In genomic region chr15:28994142-28994829, GRCh38 we compare ENCODE assay signal across 12 cellular contexts.
A peak's percentile ranks its signal among the peaks of the same experiment; 100 is the strongest.
DNase-seq lines count a peak whose midpoint lies in the region; ATAC-seq and TF ChIP-seq lines count a peak whose summit lies in the region.
"Had no signal": no experiment of that assay in that cellular context is flagged by ENCODE, and none has a peak within 500 bp of the region (broad histone marks: within the 10 kb centered on the region; RNA-seq: fewer than 3 reads in every experiment).

No MANE protein-coding gene starts in this region.

- H3K27me3 Mint-ChIP-seq in activated naive CD8-positive, alpha-beta T cell: no peaks in the 10 kb centered on the region
- H3K27me3 Mint-ChIP-seq in neural progenitor cell (ENCODE audit: insufficient read depth, low read depth): peaks cover 5% of the 10 kb centered on the region
- H3K27me3 Mint-ChIP-seq in stimulated activated naive B cell treated with anti-CD40 and anti-IgM and Interleukin-4, amounts not matched to agents 10 μg/mL and 1 μg/mL and 100 μg/mL, for 72 hours: peaks cover 0 to 14% of the 10 kb centered on the region in 2 donors

- peaks cover 2% of the 10 kb centered on the region for H3K36me3 Mint-ChIP-seq in activated naive CD8-positive, alpha-beta T cell
- H3K36me3 Mint-ChIP-seq in neural progenitor cell: peaks cover 26% of the 10 kb centered on the region
- no peaks in the 10 kb centered on the region for H3K36me3 Mint-ChIP-seq in stimulated activated naive B cell treated with anti-CD40 and anti-IgM and Interleukin-4, amounts not matched to agents 10 μg/mL and 1 μg/mL and 100 μg/mL, for 72 hours

- no peaks in the 10 kb centered on the region for H3K27me3 ChIP-seq in cardiac muscle cell
- H3K27me3 ChIP-seq in neural progenitor cell: no peaks in the 10 kb centered on the region

- peak overlapping the region; percentile 49 for H3K4me2 ChIP-seq in neural progenitor cell

- intact Hi-C loops in Right ventricle myocardium inferior (cut with DNase I): no loop called here

- H3K4me1 ChIP-seq in cardiac muscle cell (ENCODE audit: low read depth) (peaks cover 37% of the 10 kb centered on the region), neural progenitor cell (peaks cover 39% of the 10 kb centered on the region)

- H3K36me3 ChIP-seq in cardiac muscle cell: no peaks in the 10 kb centered on the region
- no peaks in the 10 kb centered on the region for H3K36me3 ChIP-seq in neural progenitor cell

- ATAC-seq in Right ventricle myocardium inferior (no peak), HG02884 (IDR thresholded peaks at IDR 0.05; ENCODE audit: unreplicated experiment) (no peak)
- no peak for ATAC-seq in stimulated activated naive B cell treated with anti-CD40 and anti-IgM and Interleukin-4, amounts not matched to agents 10 μg/mL and 1 μg/mL and 100 μg/mL, for 72 hours (replicated peaks)
- ATAC-seq: left colon had no signal

- peaks cover 45% of the 10 kb centered on the region for H4K20me1 ChIP-seq in neural progenitor cell (ENCODE audit: low read depth)

- TF ChIP-seq CTCF in cardiac muscle cell (IDR thresholded peaks at IDR 0.05; ENCODE audit: low read depth, low read length): no peak
- TF ChIP-seq CTCF in neural progenitor cell (IDR thresholded peaks at IDR 0.05): no peak

- peak overlapping the region; percentile 94 for H3K27ac ChIP-seq in cardiac muscle cell
- H3K27ac ChIP-seq in neural progenitor cell: no peak overlapping the region

- no peak overlapping the region for H3K4me3 Mint-ChIP-seq in activated naive CD8-positive, alpha-beta T cell
- no peak overlapping the region for H3K4me3 Mint-ChIP-seq in neural progenitor cell
- H3K4me3 Mint-ChIP-seq in stimulated activated naive B cell treated with anti-CD40 and anti-IgM and Interleukin-4, amounts not matched to agents 10 μg/mL and 1 μg/mL and 100 μg/mL, for 72 hours: no peak overlapping the region

- no peaks in the 10 kb centered on the region for H3K9me3 Mint-ChIP-seq in activated naive CD8-positive, alpha-beta T cell (ENCODE audit: low read depth)
- H3K9me3 Mint-ChIP-seq in neural progenitor cell: peaks cover 6% of the 10 kb centered on the region
- H3K9me3 Mint-ChIP-seq in stimulated activated naive B cell treated with anti-CD40 and anti-IgM and Interleukin-4, amounts not matched to agents 10 μg/mL and 1 μg/mL and 100 μg/mL, for 72 hours: peaks cover 0 to 2% of the 10 kb centered on the region in 2 donors

- DNase-seq in cardiac muscle cell (ENCODE audit: low read depth in 1 of 2, low spot score in 1 of 2) (no peak), Right ventricle myocardium inferior (ENCODE audit: missing footprints) (no peak), neural progenitor cell (ENCODE audit: low spot score) (no peak), superior temporal gyrus (ENCODE audit: extremely low spot score) (peak; percentile 66), NCI-H774 (lab: John Stamatoyannopoulos, UW) (no peak)
- DNase-seq in stimulated activated naive B cell treated with anti-CD40 and anti-IgM and Interleukin-4, amounts not matched to agents 10 μg/mL and 1 μg/mL and 100 μg/mL, for 72 hours: no peak
- DNase-seq: ACHN, left colon, NCI-H2171 treated with DMSO at 0.1 percent for 48 hours, trophoblast cell had no signal

- H3F3A ChIP-seq in neural progenitor cell (ENCODE audit: low read depth): peaks cover 5% of the 10 kb centered on the region

- no peaks in the 10 kb centered on the region for H3K9me3 ChIP-seq in cardiac muscle cell (ENCODE audit: low read depth)
- H3K9me3 ChIP-seq in neural progenitor cell (ENCODE audit: low read depth): no peaks in the 10 kb centered on the region

- H3K4me3 ChIP-seq in cardiac muscle cell (no peak overlapping the region), neural progenitor cell (no peak overlapping the region)

- peaks cover 41% of the 10 kb centered on the region for H3K4me1 Mint-ChIP-seq in activated naive CD8-positive, alpha-beta T cell (ENCODE audit: low read depth)
- H3K4me1 Mint-ChIP-seq in neural progenitor cell: peaks cover 67% of the 10 kb centered on the region
- no peaks in the 10 kb centered on the region for H3K4me1 Mint-ChIP-seq in stimulated activated naive B cell treated with anti-CD40 and anti-IgM and Interleukin-4, amounts not matched to agents 10 μg/mL and 1 μg/mL and 100 μg/mL, for 72 hours

- H3K9ac ChIP-seq in neural progenitor cell: no peak overlapping the region

- H3K79me2 ChIP-seq in neural progenitor cell (ENCODE audit: low read depth): no peaks in the 10 kb centered on the region

- no peak overlapping the region for H2AFZ ChIP-seq in neural progenitor cell (replicated peaks)

- H3K27ac Mint-ChIP-seq in activated naive CD8-positive, alpha-beta T cell: peak overlapping the region; percentile 54
- H3K27ac Mint-ChIP-seq in neural progenitor cell: peak overlapping the region; percentile 94
- H3K27ac Mint-ChIP-seq in stimulated activated naive B cell treated with anti-CD40 and anti-IgM and Interleukin-4, amounts not matched to agents 10 μg/mL and 1 μg/mL and 100 μg/mL, for 72 hours: no peak overlapping the region
